In genomic region chr19:7627166-7627565, GRCh38 we compare ENCODE assay signal across 17 cellular contexts. TPM values are rescaled to one million over a fixed set of nuclear protein-coding genes. Genes with fewer than 3 reads are reported as not detected.
DNase-seq lines count a peak whose midpoint lies in the region; ATAC-seq and TF ChIP-seq lines count a peak whose summit lies in the region.
"Had no signal": no experiment of that assay in that cellular context is flagged by ENCODE, and none has a peak within 500 bp of the region (broad histone marks: within the 10 kb centered on the region; RNA-seq: fewer than 3 reads in every experiment).

No MANE protein-coding gene starts in this region.

- H3K18ac ChIP-seq in mesenchymal stem cell (ENCODE audit: low read depth in 1 of 2, low read length in 2 of 2), result no peak overlapping the region

- H2BK12ac ChIP-seq in mesenchymal stem cell (ENCODE audit: low read length in 2 of 2), result no peak overlapping the region

- H2BK5ac ChIP-seq in mesenchymal stem cell (ENCODE audit: low read depth, low read length, poor library complexity, severe bottlenecking), result no peak overlapping the region

- DNase-seq in activated naive CD4-positive, alpha-beta T cell treated with anti-CD3 and anti-CD28 coated beads, Interleukin-2, amount 10 ng/mL, durations not matched to agents 7 days and 5 days, result no peak
- no peak for DNase-seq in activated naive CD4-positive, alpha-beta T cell treated with anti-CD3 and anti-CD28 coated beads, Interleukin-2, amount 50 U/mL, for 16 hours
- DNase-seq in mesenchymal stem cell, result no peak
- DNase-seq in stimulated activated effector memory CD8-positive, alpha-beta T cell treated with anti-CD3 and anti-CD28 coated beads, Interleukin-12 subunit alpha, Interleukin-12 subunit beta, amount 100 ng/mL, for 72 hours (ENCODE audit: low spot score in 2 of 2), result no peak
- DNase-seq in H7, result no peak
- DNase-seq in CD1c-positive myeloid dendritic cell (ENCODE audit: extremely low spot score), result no peak
- DNase-seq: AML-193, GOT3, HFFc6, NCI-H1105 treated with DMSO at 0.1 percent for 48 hours, NCI-H187, NCI-H2171, NCI-H774, PC-9 had no signal

- H3K4me2 ChIP-seq in Loucy (ENCODE audit: low read depth, low read length, poor library complexity, severe bottlenecking) (peak overlapping the region; percentile 99), mesenchymal stem cell (ENCODE audit: low read length, poor library complexity, severe bottlenecking) (no peak overlapping the region)

- no peak for TF ChIP-seq CTCF in Loucy (conservative IDR thresholded peaks at IDR 0.05; ENCODE audit: low read length)

- H3K27me3 ChIP-seq in Loucy (ENCODE audit: insufficient read depth, low read length, poor library complexity, severe bottlenecking) (no peaks in the 10 kb centered on the region), mesenchymal stem cell (ENCODE audit: control insufficient read depth in 1 of 2, insufficient read depth in 1 of 2, low read length in 2 of 2) (no peaks in the 10 kb centered on the region), H7 (ENCODE audit: control insufficient read depth, insufficient read depth, low read length) (no peaks in the 10 kb centered on the region)

- no peak overlapping the region for H3K4me3 Mint-ChIP-seq in activated naive CD4-positive, alpha-beta T cell treated with anti-CD3 and anti-CD28 coated beads, Interleukin-2, amount 10 ng/mL, durations not matched to agents 7 days and 5 days
- H3K4me3 Mint-ChIP-seq in stimulated activated effector memory CD8-positive, alpha-beta T cell treated with anti-CD3 and anti-CD28 coated beads, Interleukin-12 subunit alpha, Interleukin-12 subunit beta, amount 100 ng/mL, for 72 hours, result peak overlapping the region; percentile 6

- H3F3A ChIP-seq in Loucy (ENCODE audit: low read depth), result no peaks in the 10 kb centered on the region

- 95% methylated on average over 22 of the region's 24 CpGs for WGBS in mesenchymal stem cell

- H3K4me3 ChIP-seq in Loucy (ENCODE audit: low read length, poor library complexity, severe bottlenecking), result no peak overlapping the region
- H3K4me3 ChIP-seq in mesenchymal stem cell (ENCODE audit: insufficient read depth in 1 of 2, low read depth in 1 of 2, low read length in 2 of 2), result no peak overlapping the region
- H3K4me3 ChIP-seq in H7 (ENCODE audit: insufficient read depth, low read depth, low read length), result no peak overlapping the region
- H3K4me3 ChIP-seq: PC-9 had no signal

- H3K36me3 ChIP-seq in Loucy (ENCODE audit: insufficient read depth, low read length) (peaks cover 16% of the 10 kb centered on the region; the same call in 1 of the 2 replicates), mesenchymal stem cell (ENCODE audit: control insufficient read depth in 1 of 2, insufficient read depth in 2 of 2, low read depth in 1 of 2, low read length in 2 of 2) (peaks cover 28 to 64% of the 10 kb centered on the region in 2 experiments), H7 (replicated peaks; ENCODE audit: control insufficient read depth, insufficient read depth, low read length) (peaks cover 8% of the 10 kb centered on the region)

- H3K9me2 ChIP-seq in Loucy (replicated peaks; ENCODE audit: low read depth, low read length), result no peaks in the 10 kb centered on the region

- H3K9me3 Mint-ChIP-seq in activated naive CD4-positive, alpha-beta T cell treated with anti-CD3 and anti-CD28 coated beads, Interleukin-2, amount 10 ng/mL, durations not matched to agents 7 days and 5 days, result no peaks in the 10 kb centered on the region
- H3K9me3 Mint-ChIP-seq in stimulated activated effector memory CD8-positive, alpha-beta T cell treated with anti-CD3 and anti-CD28 coated beads, Interleukin-12 subunit alpha, Interleukin-12 subunit beta, amount 100 ng/mL, for 72 hours, result no peaks in the 10 kb centered on the region
- H3K9me3 Mint-ChIP-seq: HFFc6 had no signal

- H3K4me1 Mint-ChIP-seq in activated naive CD4-positive, alpha-beta T cell treated with anti-CD3 and anti-CD28 coated beads, Interleukin-2, amount 10 ng/mL, durations not matched to agents 7 days and 5 days, result peaks cover 40% of the 10 kb centered on the region
- H3K4me1 Mint-ChIP-seq in stimulated activated effector memory CD8-positive, alpha-beta T cell treated with anti-CD3 and anti-CD28 coated beads, Interleukin-12 subunit alpha, Interleukin-12 subunit beta, amount 100 ng/mL, for 72 hours, result peaks cover 37% of the 10 kb centered on the region

- H2AFZ ChIP-seq in Loucy (ENCODE audit: low read length) (no peak overlapping the region), mesenchymal stem cell (ENCODE audit: low read depth, low read length) (no peak overlapping the region)
- H2AFZ ChIP-seq: PC-9 had no signal

- H3K27me3 Mint-ChIP-seq in activated naive CD4-positive, alpha-beta T cell treated with anti-CD3 and anti-CD28 coated beads, Interleukin-2, amount 10 ng/mL, durations not matched to agents 7 days and 5 days, result no peaks in the 10 kb centered on the region

- peaks cover 37% of the 10 kb centered on the region for H3K36me3 Mint-ChIP-seq in activated naive CD4-positive, alpha-beta T cell treated with anti-CD3 and anti-CD28 coated beads, Interleukin-2, amount 10 ng/mL, durations not matched to agents 7 days and 5 days
- peaks cover 76% of the 10 kb centered on the region for H3K36me3 Mint-ChIP-seq in stimulated activated effector memory CD8-positive, alpha-beta T cell treated with anti-CD3 and anti-CD28 coated beads, Interleukin-12 subunit alpha, Interleukin-12 subunit beta, amount 100 ng/mL, for 72 hours

- H4K91ac ChIP-seq in mesenchymal stem cell (ENCODE audit: low read length), result peak overlapping the region; percentile 2

- no peak overlapping the region for H3K23ac ChIP-seq in mesenchymal stem cell (ENCODE audit: low read length in 2 of 2)

- ATAC-seq in stimulated activated effector memory CD8-positive, alpha-beta T cell treated with anti-CD3 and anti-CD28 coated beads, Interleukin-12 subunit alpha, Interleukin-12 subunit beta, amount 100 ng/mL, for 72 hours, result no peak
- ATAC-seq in HG03460 (IDR thresholded peaks at IDR 0.05; ENCODE audit: unreplicated experiment), result no peak

- H4K8ac ChIP-seq in mesenchymal stem cell (ENCODE audit: low read length), result no peak overlapping the region

- H3K27ac ChIP-seq in mesenchymal stem cell (ENCODE audit: low read length, poor library complexity, severe bottlenecking), result no peak overlapping the region
- H3K27ac ChIP-seq: PC-9 had no signal

- H3K9me3 ChIP-seq in Loucy (ENCODE audit: insufficient read depth, low read depth, low read length) (no peaks in the 10 kb centered on the region), mesenchymal stem cell (ENCODE audit: control insufficient read depth, low read length) (no peaks in the 10 kb centered on the region)

- no peak overlapping the region for H2BK120ac ChIP-seq in mesenchymal stem cell (ENCODE audit: low read depth, low read length)

- H3K9ac ChIP-seq in Loucy (ENCODE audit: low read depth, low read length, poor library complexity, severe bottlenecking), result no peak overlapping the region
- H3K9ac ChIP-seq in mesenchymal stem cell (ENCODE audit: low read length), result no peak overlapping the region

- no peak overlapping the region for H3K14ac ChIP-seq in mesenchymal stem cell (ENCODE audit: low read length in 2 of 2)

- H3K79me2 ChIP-seq in Loucy (ENCODE audit: insufficient read depth, low read length), result peaks cover 60% of the 10 kb centered on the region

- no peak overlapping the region for H2BK15ac ChIP-seq in mesenchymal stem cell (ENCODE audit: low read depth, poor library complexity, severe bottlenecking)

- peaks cover 52% of the 10 kb centered on the region for H3K79me1 ChIP-seq in mesenchymal stem cell (replicated peaks; ENCODE audit: low read length, poor library complexity, severe bottlenecking)

- H3K4me1 ChIP-seq in Loucy (ENCODE audit: insufficient read depth, low read length, poor library complexity, severe bottlenecking) (peaks cover 9% of the 10 kb centered on the region), mesenchymal stem cell (ENCODE audit: control insufficient read depth, insufficient read depth, low read depth, low read length) (peaks cover 28% of the 10 kb centered on the region)

- CTCF ChIA-PET in activated naive CD4-positive, alpha-beta T cell treated with anti-CD3 and anti-CD28 coated beads, Interleukin-2, amount 10 ng/mL, durations not matched to agents 7 days and 5 days (lab: Charles Lee), result no interaction called here

- no peak overlapping the region for H3K4ac ChIP-seq in mesenchymal stem cell (ENCODE audit: low read depth in 1 of 2, low read length in 2 of 2)

- H2AK5ac ChIP-seq in mesenchymal stem cell (ENCODE audit: low read length, severe bottlenecking), result no peak overlapping the region

- H3K27ac Mint-ChIP-seq in activated naive CD4-positive, alpha-beta T cell treated with anti-CD3 and anti-CD28 coated beads, Interleukin-2, amount 10 ng/mL, durations not matched to agents 7 days and 5 days, result peak overlapping the region; percentile 42
- no peak overlapping the region for H3K27ac Mint-ChIP-seq in stimulated activated effector memory CD8-positive, alpha-beta T cell treated with anti-CD3 and anti-CD28 coated beads, Interleukin-12 subunit alpha, Interleukin-12 subunit beta, amount 100 ng/mL, for 72 hours
- H3K27ac Mint-ChIP-seq: HFFc6 had no signal

- H4K20me1 ChIP-seq in Loucy (ENCODE audit: insufficient read depth, low read length, poor library complexity, severe bottlenecking), result peaks cover 19% of the 10 kb centered on the region

RNA-seq across cellular contexts. Expression of gene XAB2, which starts 2.2 kb away (rescaled TPM):
- 12.8 TPM for polyA plus RNA-seq in mesenchymal stem cell (2013, experiment 1 of 2)
- polyA plus RNA-seq in mesenchymal stem cell (2013, experiment 2 of 2), result 12.9 TPM
- total RNA-seq in H7 (2014; rRNA removed; shearing (Covaris generic)), result 79.6 and 81.1 TPM in 2 replicates

RNA-seq across cellular contexts. Expression of gene PET100, which starts 2.4 kb away (rescaled TPM):
- polyA plus RNA-seq in mesenchymal stem cell (2013, experiment 1 of 2), result 332 TPM
- polyA plus RNA-seq in mesenchymal stem cell (2013, experiment 2 of 2), result 334 TPM
- 24.0 and 27.7 TPM in 2 replicates for total RNA-seq in H7 (2014; rRNA removed; shearing (Covaris generic))

RNA-seq across cellular contexts. Expression of gene PCP2, which starts 6.4 kb away (rescaled TPM):
- 0.36 TPM for polyA plus RNA-seq in mesenchymal stem cell (2013, experiment 1 of 2)
- not detected for polyA plus RNA-seq in mesenchymal stem cell (2013, experiment 2 of 2)
- total RNA-seq in H7 (2014; rRNA removed; shearing (Covaris generic)), result not detected in 2 replicates
- total RNA-seq: HFFc6, NCI-H460 had no signal

RNA-seq across cellular contexts. Expression of gene STXBP2, which starts 9.7 kb away (rescaled TPM):
- 21.9 TPM for polyA plus RNA-seq in mesenchymal stem cell (2013, experiment 1 of 2)
- 19.8 TPM for polyA plus RNA-seq in mesenchymal stem cell (2013, experiment 2 of 2)
- total RNA-seq in H7 (2014; rRNA removed; shearing (Covaris generic)), result 17.3 and 25.9 TPM in 2 replicates

RNA-seq across cellular contexts. Expression of gene CAMSAP3, which starts 31.5 kb away (rescaled TPM):
- 0.03 TPM for polyA plus RNA-seq in mesenchymal stem cell (2013, experiment 1 of 2)
- 0.01 TPM for polyA plus RNA-seq in mesenchymal stem cell (2013, experiment 2 of 2)
- total RNA-seq in H7 (2014; rRNA removed; shearing (Covaris generic)), result 7.3 and 8.2 TPM in 2 replicates
- total RNA-seq: HFFc6 had no signal
